ENCODE assay signal across 8 cellular contexts in the genomic region with DNA sequence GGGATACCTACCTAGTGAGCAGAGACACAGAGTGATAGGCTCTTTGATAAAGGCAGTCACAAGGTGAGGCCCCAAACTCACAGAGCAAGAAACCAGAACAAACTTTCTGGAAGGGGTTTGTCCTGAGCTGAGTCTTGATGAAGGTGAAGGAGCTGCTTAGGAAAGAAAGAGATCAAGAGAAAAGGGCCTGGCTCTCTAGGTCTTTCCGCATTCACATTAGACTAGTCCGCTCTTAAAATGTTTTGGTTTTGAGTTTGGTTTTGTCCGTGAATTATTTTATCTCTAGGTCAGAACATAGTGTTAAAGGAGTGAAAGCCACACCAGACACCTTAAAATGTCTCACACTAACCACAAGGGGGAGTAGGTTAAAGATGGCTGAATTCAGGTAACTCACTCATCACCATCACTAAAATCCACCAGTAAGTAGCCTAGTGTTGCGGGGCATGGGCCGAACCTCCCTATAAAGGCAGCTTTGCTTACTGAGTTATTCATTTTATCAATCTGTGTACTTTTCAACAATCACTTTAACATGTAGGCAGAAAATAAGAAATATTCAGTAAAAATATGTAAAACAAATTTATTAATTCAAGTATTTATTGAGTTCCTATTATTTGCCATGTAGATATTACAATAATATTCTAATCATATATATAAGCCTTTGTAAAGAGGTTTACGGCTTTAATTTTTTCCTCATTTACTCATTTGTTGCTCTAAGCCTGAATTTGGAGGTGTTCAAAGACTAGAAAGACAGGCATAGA.
DNase-seq lines count a peak whose midpoint lies in the region; ATAC-seq and TF ChIP-seq lines count a peak whose summit lies in the region.

No MANE protein-coding gene starts in this region.

- H3K36me3 ChIP-seq in GM06990 (ENCODE audit: control insufficient read depth, insufficient read depth, low read length) (no peaks in the 10 kb centered on the region), WERI-Rb-1 (no peaks in the 10 kb centered on the region), left ventricle myocardium inferior (no peaks in the 10 kb centered on the region), smooth muscle cell (ENCODE audit: low read depth) (no peaks in the 10 kb centered on the region)

- intact Hi-C loops in left ventricle myocardium inferior (cut with micrococcal nuclease): loop anchor here (5.0 kb wide), 1 partner anchor 211 kb away; no protein-coding TSS in a partner anchor

- H3K4me1 ChIP-seq in left ventricle myocardium inferior: no peaks in the 10 kb centered on the region
- H3K4me1 ChIP-seq in smooth muscle cell (ENCODE audit: low read depth): no peaks in the 10 kb centered on the region

- H3K9me3 ChIP-seq in WERI-Rb-1 (ENCODE audit: severe bottlenecking) (no peaks in the 10 kb centered on the region), left ventricle myocardium inferior (replicated peaks) (peaks cover 16% of the 10 kb centered on the region), smooth muscle cell (replicated peaks; ENCODE audit: low read depth) (no peaks in the 10 kb centered on the region)

- H3K4me3 ChIP-seq in GM06990 (replicated peaks; ENCODE audit: low read depth, low read length) (no peak overlapping the region), WERI-Rb-1 (ENCODE audit: low read depth, low read length) (no peak overlapping the region), left ventricle myocardium inferior (no peak overlapping the region), smooth muscle cell (no peak overlapping the region)

- no peak overlapping the region for H3K4me2 ChIP-seq in smooth muscle cell

- in situ Hi-C loops in ACHN (cut with HindIII; ENCODE audit: low pct_ligation_motif_present, low pct_unique_long_range_greater_than_20kb, low sequenced_read_pairs): no loop called here

- peak; percentile 63 for TF ChIP-seq CTCF in GM06990 (IDR thresholded peaks at IDR 0.05; ENCODE audit: insufficient read depth, low read length, poor library complexity, severe bottlenecking)
- TF ChIP-seq CTCF in WERI-Rb-1 (IDR thresholded peaks at IDR 0.05; ENCODE audit: low read depth, low read length): peak; percentile 67
- peak; percentile 70 for TF ChIP-seq CTCF in left ventricle myocardium inferior (IDR thresholded peaks at IDR 0.05; ENCODE audit: borderline replicate concordance)
- peak; percentile 53 for TF ChIP-seq CTCF in smooth muscle cell (IDR thresholded peaks at IDR 0.05; ENCODE audit: borderline replicate concordance, insufficient read depth, poor library complexity, severe bottlenecking)

- peak; percentile 64 for DNase-seq in ACHN
- peak; percentile 11 for DNase-seq in GM06990 (ENCODE audit: extremely low read depth, insufficient read length)
- DNase-seq in NCI-H1694 treated with DMSO at 0.1 percent for 48 hours (lab: John Stamatoyannopoulos, UW): peak; percentile 42
- peak; percentile 9 for DNase-seq in WERI-Rb-1
- no peak for DNase-seq in left ventricle myocardium inferior
- no peak for DNase-seq in smooth muscle cell (lab: John Stamatoyannopoulos, UW; ENCODE audit: unreplicated experiment)
- DNase-seq in activated effector memory CD4-positive, alpha-beta T cell treated with anti-CD3 and anti-CD28 coated beads, Interleukin-2, amount 50 U/mL, for 16 hours: no peak

- no peak overlapping the region for H3K27ac ChIP-seq in WERI-Rb-1
- H3K27ac ChIP-seq in left ventricle myocardium inferior (replicated peaks): no peak overlapping the region
- no peak overlapping the region for H3K27ac ChIP-seq in smooth muscle cell (ENCODE audit: low read depth)

- 66% methylated on average over 6 of the region's 6 CpGs for WGBS in smooth muscle cell (ENCODE audit: low lambda C conversion rate)

- no peaks in the 10 kb centered on the region for H4K20me1 ChIP-seq in smooth muscle cell (ENCODE audit: low read depth)

- peak overlapping the region; percentile 89 for H2AFZ ChIP-seq in smooth muscle cell (ENCODE audit: low read depth)

- ATAC-seq in HG02571 (IDR thresholded peaks at IDR 0.05; ENCODE audit: unreplicated experiment): peak; percentile 62

- H3K27me3 ChIP-seq in GM06990 (replicated peaks; ENCODE audit: control insufficient read depth, insufficient read depth, low read length) (no peaks in the 10 kb centered on the region), WERI-Rb-1 (ENCODE audit: insufficient read depth, low read depth, severe bottlenecking) (no peaks in the 10 kb centered on the region), left ventricle myocardium inferior (ENCODE audit: low read depth) (no peaks in the 10 kb centered on the region), smooth muscle cell (ENCODE audit: low read depth) (no peaks in the 10 kb centered on the region)

- H3F3A ChIP-seq in smooth muscle cell (ENCODE audit: low read depth): no peaks in the 10 kb centered on the region

- H3K9ac ChIP-seq in smooth muscle cell (ENCODE audit: low read depth): no peak overlapping the region

- H3K79me2 ChIP-seq in smooth muscle cell (ENCODE audit: low read depth): no peaks in the 10 kb centered on the region

Comparison
In these comparisons a context has a peak if more than half of its experiments do, and no peak if none do; other contexts are left out.
1. DNase-seq: peak in ACHN (single experiment), GM06990 (single experiment), NCI-H1694 treated with DMSO at 0.1 percent for 48 hours (single experiment) and WERI-Rb-1 (single experiment); none in left ventricle myocardium inferior (single experiment), smooth muscle cell (single experiment) and activated effector memory CD4-positive, alpha-beta T cell treated with anti-CD3 and anti-CD28 coated beads, Interleukin-2, amount 50 U/mL, for 16 hours (single experiment).
2. Peak in every context shown above with its lines, with median percentiles within 50 percentile points of each other: CTCF ChIP-seq.